21 cellular contexts compared by ENCODE assay signal in the genomic region with DNA sequence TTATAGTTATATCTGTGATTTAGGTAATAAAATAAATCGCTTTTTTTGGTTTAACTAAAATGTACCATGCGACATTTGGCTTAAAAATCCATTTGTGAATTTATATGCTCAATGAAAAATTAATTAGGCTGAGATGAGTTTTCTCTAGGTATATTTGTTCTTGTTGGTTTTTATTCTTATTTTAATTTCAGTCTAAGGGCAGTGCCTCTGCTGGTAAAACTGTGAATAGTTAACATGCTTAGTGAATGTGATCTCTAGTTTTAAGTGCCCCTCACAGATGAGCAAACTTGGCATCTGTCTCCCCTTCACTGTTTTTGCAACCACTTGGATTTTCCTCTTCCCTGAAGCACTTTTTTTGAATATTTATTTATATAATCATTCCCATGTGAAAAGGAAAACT.
A peak's percentile ranks its signal among the peaks of the same experiment; 100 is the strongest.
DNase-seq lines count a peak whose midpoint lies in the region; ATAC-seq and TF ChIP-seq lines count a peak whose summit lies in the region.
"Had no signal": no experiment of that assay in that cellular context is flagged by ENCODE, and none has a peak within 500 bp of the region (broad histone marks: within the 10 kb centered on the region; RNA-seq: fewer than 3 reads in every experiment).

No MANE protein-coding gene starts in this region.

- ATAC-seq in HCT116: no peak
- ATAC-seq in GM21390 (IDR thresholded peaks at IDR 0.05; ENCODE audit: unreplicated experiment): no peak
- no peak for ATAC-seq in activated T-cell treated with anti-CD3 and anti-CD28 coated beads, Interleukin-2, amount 50 U/mL, for 4 hours
- ATAC-seq: GM12878, HepG2 had no signal

- CTCF ChIA-PET in HCT116 (lab: Charles Lee): no interaction called here

- H3K79me2 ChIP-seq in HCT116 (ENCODE audit: insufficient read depth, low read length) (no peaks in the 10 kb centered on the region), neural progenitor cell (ENCODE audit: low read depth) (no peaks in the 10 kb centered on the region)

- no peaks in the 10 kb centered on the region for H3K9me2 ChIP-seq in HCT116 (ENCODE audit: insufficient read depth)

- POLR2A ChIA-PET in HCT116 (lab: Charles Lee): no interaction called here

- RAD21 ChIA-PET in HCT116 (lab: Charles Lee; ENCODE audit: low non-redundant PET in 1 of 2, low total read pairs in 2 of 2, uncharacterized antibody in 2 of 2, unreplicated experiment in 2 of 2): no interaction called here

- H3K9me3 ChIP-seq in HCT116 (ENCODE audit: control insufficient read depth in 1 of 2, insufficient read depth in 1 of 2, low read depth in 1 of 2, low read length in 2 of 2): no peaks in the 10 kb centered on the region
- no peaks in the 10 kb centered on the region for H3K9me3 ChIP-seq in neural progenitor cell (ENCODE audit: low read depth)

- H3K4me2 ChIP-seq in HCT116 (ENCODE audit: low read length) (no peak overlapping the region), neural progenitor cell (no peak overlapping the region)

- H3K4me1 Mint-ChIP-seq in neural progenitor cell: no peaks in the 10 kb centered on the region
- H3K4me1 Mint-ChIP-seq in activated T-cell treated with anti-CD3 and anti-CD28 coated beads, Interleukin-2, amount 50 U/mL, for 4 hours (ENCODE audit: low read depth): no peaks in the 10 kb centered on the region
- H3K4me1 Mint-ChIP-seq: CD4-positive, CD25-positive, alpha-beta regulatory T cell had no signal

- H3K27me3 ChIP-seq in HCT116 (ENCODE audit: insufficient read depth, low read length) (no peaks in the 10 kb centered on the region), brain microvascular endothelial cell (replicated peaks) (no peaks in the 10 kb centered on the region), neural progenitor cell (no peaks in the 10 kb centered on the region)

- no peak overlapping the region for H3K4me3 Mint-ChIP-seq in neural progenitor cell
- H3K4me3 Mint-ChIP-seq in activated T-cell treated with anti-CD3 and anti-CD28 coated beads, Interleukin-2, amount 50 U/mL, for 4 hours: no peak overlapping the region
- H3K4me3 Mint-ChIP-seq: CD4-positive, CD25-positive, alpha-beta regulatory T cell had no signal

- H3F3A ChIP-seq in neural progenitor cell (ENCODE audit: low read depth): no peaks in the 10 kb centered on the region

- no peak for TF ChIP-seq RAD21 in HCT116 (IDR thresholded peaks at IDR 0.05; ENCODE audit: low read depth)

- no peak for TF ChIP-seq POLR2A in HCT116 (IDR thresholded peaks at IDR 0.05; ENCODE audit: borderline replicate concordance, extremely low read depth, insufficient read depth, insufficient read length)
- TF ChIP-seq POLR2A in erythroblast (IDR thresholded peaks at IDR 0.05; ENCODE audit: low read length): no peak

- H3K27ac Mint-ChIP-seq in neural progenitor cell: no peak overlapping the region
- H3K27ac Mint-ChIP-seq: CD4-positive, CD25-positive, alpha-beta regulatory T cell had no signal

- H4K20me1 ChIP-seq in HCT116 (ENCODE audit: insufficient read depth): no peaks in the 10 kb centered on the region; the same call in 1 of the 2 replicates
- H4K20me1 ChIP-seq in neural progenitor cell (ENCODE audit: low read depth): no peaks in the 10 kb centered on the region

- no peaks in the 10 kb centered on the region for H3K9me3 Mint-ChIP-seq in neural progenitor cell
- no peaks in the 10 kb centered on the region for H3K9me3 Mint-ChIP-seq in activated T-cell treated with anti-CD3 and anti-CD28 coated beads, Interleukin-2, amount 50 U/mL, for 4 hours

- H2AFZ ChIP-seq in HCT116 (ENCODE audit: low read depth, low read length, poor library complexity, severe bottlenecking) (no peak overlapping the region), neural progenitor cell (replicated peaks) (no peak overlapping the region)

- intact Hi-C loops in HCT116 (cut with micrococcal nuclease): no loop called here

- DNase-seq in DMS 273 (lab: John Stamatoyannopoulos, UW; ENCODE audit: unreplicated experiment) (peak; percentile 51), HCT116 (ENCODE audit: low read depth, low spot score) (no peak), brain microvascular endothelial cell (no peak), neural progenitor cell (ENCODE audit: low spot score) (no peak), erythroblast (lab: John Stamatoyannopoulos, UW) (no peak)
- no peak for DNase-seq in activated T-cell treated with anti-CD3 and anti-CD28 coated beads, Interleukin-2, amount 50 U/mL, for 4 hours
- DNase-seq: CD4-positive, CD25-positive, alpha-beta regulatory T cell; DMS79; EL; GDM1; Karpas-422; NCI-H1092 treated with DMSO at 0.1 percent for 48 hours; NCI-H1436; NCI-H187; NCI-H2081 treated with DMSO at 0.1 percent for 48 hours; NCI-H774; SIG-M5 had no signal

- in situ Hi-C loops in brain microvascular endothelial cell (cut with HindIII; ENCODE audit: low pct_ligation_motif_present, low sequenced_read_pairs): no loop called here

- H3K36me3 ChIP-seq in HCT116 (ENCODE audit: control insufficient read depth in 1 of 2, insufficient read depth in 2 of 2, low read length in 2 of 2): no peaks in the 10 kb centered on the region
- no peaks in the 10 kb centered on the region for H3K36me3 ChIP-seq in brain microvascular endothelial cell (replicated peaks)
- no peaks in the 10 kb centered on the region for H3K36me3 ChIP-seq in neural progenitor cell

- no peak overlapping the region for H3K27ac ChIP-seq in HCT116 (ENCODE audit: low read depth, low read length)
- no peak overlapping the region for H3K27ac ChIP-seq in brain microvascular endothelial cell
- H3K27ac ChIP-seq in neural progenitor cell: no peak overlapping the region
- H3K27ac ChIP-seq: SK-N-MC had no signal

- no peaks in the 10 kb centered on the region for H3K27me3 Mint-ChIP-seq in neural progenitor cell (ENCODE audit: insufficient read depth, low read depth)
- H3K27me3 Mint-ChIP-seq in activated T-cell treated with anti-CD3 and anti-CD28 coated beads, Interleukin-2, amount 50 U/mL, for 4 hours (ENCODE audit: low read depth): no peaks in the 10 kb centered on the region
- H3K27me3 Mint-ChIP-seq: CD4-positive, CD25-positive, alpha-beta regulatory T cell had no signal

- H3K36me3 Mint-ChIP-seq in neural progenitor cell: no peaks in the 10 kb centered on the region
- H3K36me3 Mint-ChIP-seq in activated T-cell treated with anti-CD3 and anti-CD28 coated beads, Interleukin-2, amount 50 U/mL, for 4 hours (ENCODE audit: insufficient read depth): no peaks in the 10 kb centered on the region
- H3K36me3 Mint-ChIP-seq: CD4-positive, CD25-positive, alpha-beta regulatory T cell had no signal

- H3K4me1 ChIP-seq in HCT116 (ENCODE audit: control insufficient read depth in 1 of 2, insufficient read depth in 2 of 2, low read length in 2 of 2) (no peaks in the 10 kb centered on the region), neural progenitor cell (no peaks in the 10 kb centered on the region)

- TF ChIP-seq CTCF in HCT116 (IDR thresholded peaks at IDR 0.05 in 2 of 3, conservative IDR thresholded peaks at IDR 0.05 in 1 of 3; ENCODE audit: borderline replicate concordance in 1 of 3, insufficient read depth in 1 of 3, low read depth in 2 of 3, low read length in 2 of 3) (peak in 2 of 3 experiments; percentile 6 to 29; a peak in 2 of 6 replicates), brain microvascular endothelial cell (IDR thresholded peaks at IDR 0.05; ENCODE audit: low read depth, low read length, missing control alignments) (peak; percentile 5), neural progenitor cell (IDR thresholded peaks at IDR 0.05) (peak; percentile 15)

- BruUV-seq in HCT116 (replicated peaks; lab: Mats Ljungman, UMichigan): no TSS peak

- H3K4me3 ChIP-seq in HCT116 (replicated peaks in 1 of 2; ENCODE audit: low read depth in 1 of 2, low read length in 2 of 2): no peak overlapping the region
- H3K4me3 ChIP-seq in brain microvascular endothelial cell (ENCODE audit: low read depth, low read length): no peak overlapping the region
- no peak overlapping the region for H3K4me3 ChIP-seq in neural progenitor cell
- H3K4me3 ChIP-seq: GM12878, SK-N-MC had no signal

- H3K9ac ChIP-seq in HCT116 (ENCODE audit: low read length) (no peak overlapping the region), neural progenitor cell (no peak overlapping the region)

TF ChIP-seq in HCT116, 20 proteins besides CTCF, POLR2A, EP300 and RAD21 (continues in another document):
- TF ChIP-seq ZNF274 (IDR thresholded peaks at IDR 0.05; ENCODE audit: low read depth, low read length) (no peak), SRF (IDR thresholded peaks at IDR 0.05; ENCODE audit: low read depth) (no peak), EZH2 (IDR thresholded peaks at IDR 0.05) (no peak), JUND (IDR thresholded peaks at IDR 0.05) (no peak), FOSL1 (IDR thresholded peaks at IDR 0.05; ENCODE audit: low read depth) (no peak), EGR1 (IDR thresholded peaks at IDR 0.05; ENCODE audit: low read depth) (no peak), TCF7L2 (IDR thresholded peaks at IDR 0.05; ENCODE audit: borderline replicate concordance, extremely low read depth, insufficient read depth, insufficient read length) (no peak)
- TF ChIP-seq, protein P1, sequence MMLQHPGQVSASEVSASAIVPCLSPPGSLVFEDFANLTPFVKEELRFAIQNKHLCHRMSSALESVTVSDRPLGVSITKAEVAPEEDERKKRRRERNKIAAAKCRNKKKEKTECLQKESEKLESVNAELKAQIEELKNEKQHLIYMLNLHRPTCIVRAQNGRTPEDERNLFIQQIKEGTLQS (IDR thresholded peaks at IDR 0.05): no peak
- TF ChIP-seq, protein P2, sequence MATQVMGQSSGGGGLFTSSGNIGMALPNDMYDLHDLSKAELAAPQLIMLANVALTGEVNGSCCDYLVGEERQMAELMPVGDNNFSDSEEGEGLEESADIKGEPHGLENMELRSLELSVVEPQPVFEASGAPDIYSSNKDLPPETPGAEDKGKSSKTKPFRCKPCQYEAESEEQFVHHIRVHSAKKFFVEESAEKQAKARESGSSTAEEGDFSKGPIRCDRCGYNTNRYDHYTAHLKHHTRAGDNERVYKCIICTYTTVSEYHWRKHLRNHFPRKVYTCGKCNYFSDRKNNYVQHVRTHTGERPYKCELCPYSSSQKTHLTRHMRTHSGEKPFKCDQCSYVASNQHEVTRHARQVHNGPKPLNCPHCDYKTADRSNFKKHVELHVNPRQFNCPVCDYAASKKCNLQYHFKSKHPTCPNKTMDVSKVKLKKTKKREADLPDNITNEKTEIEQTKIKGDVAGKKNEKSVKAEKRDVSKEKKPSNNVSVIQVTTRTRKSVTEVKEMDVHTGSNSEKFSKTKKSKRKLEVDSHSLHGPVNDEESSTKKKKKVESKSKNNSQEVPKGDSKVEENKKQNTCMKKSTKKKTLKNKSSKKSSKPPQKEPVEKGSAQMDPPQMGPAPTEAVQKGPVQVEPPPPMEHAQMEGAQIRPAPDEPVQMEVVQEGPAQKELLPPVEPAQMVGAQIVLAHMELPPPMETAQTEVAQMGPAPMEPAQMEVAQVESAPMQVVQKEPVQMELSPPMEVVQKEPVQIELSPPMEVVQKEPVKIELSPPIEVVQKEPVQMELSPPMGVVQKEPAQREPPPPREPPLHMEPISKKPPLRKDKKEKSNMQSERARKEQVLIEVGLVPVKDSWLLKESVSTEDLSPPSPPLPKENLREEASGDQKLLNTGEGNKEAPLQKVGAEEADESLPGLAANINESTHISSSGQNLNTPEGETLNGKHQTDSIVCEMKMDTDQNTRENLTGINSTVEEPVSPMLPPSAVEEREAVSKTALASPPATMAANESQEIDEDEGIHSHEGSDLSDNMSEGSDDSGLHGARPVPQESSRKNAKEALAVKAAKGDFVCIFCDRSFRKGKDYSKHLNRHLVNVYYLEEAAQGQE (IDR thresholded peaks at IDR 0.05; ENCODE audit: low read depth): no peak
